11 cellular contexts compared by ENCODE assay signal in genomic region chr7:157335256-157335655, GRCh38. TPM values are rescaled to one million over a fixed set of nuclear protein-coding genes. Genes with fewer than 3 reads are reported as not detected.
DNase-seq lines count a peak whose midpoint lies in the region; ATAC-seq, FAIRE-seq and TF ChIP-seq lines count a peak whose summit lies in the region.
"Had no signal": no experiment of that assay in that cellular context is flagged by ENCODE, and none has a peak within 500 bp of the region (broad histone marks: within the 10 kb centered on the region; RNA-seq: fewer than 3 reads in every experiment).

No MANE protein-coding gene starts in this region.

- intact Hi-C loops in left ventricle myocardium inferior (cut with micrococcal nuclease) = no loop called here
- intact Hi-C loops in heart right ventricle (cut with DNase I) = loop anchor here in 7 of 10 donors (5.0 to 10.0 kb wide), 6 partner anchors 52 to 388 kb away; partner anchors contain the start of genes NOM1 (in 1 of the 7) and UBE3C (in 1 of the 7)
- intact Hi-C loops in endothelial cell of umbilical vein (cut with micrococcal nuclease) = loop anchor here (5.0 to 10.0 kb wide), 2 partner anchors 380 to 428 kb away; no protein-coding TSS in a partner anchor

- peaks cover 6% of the 10 kb centered on the region for H3K27me3 ChIP-seq in left ventricle myocardium inferior (ENCODE audit: low read depth)
- no peaks in the 10 kb centered on the region for H3K27me3 ChIP-seq in heart right ventricle
- H3K27me3 ChIP-seq in endothelial cell of umbilical vein (ENCODE audit: control insufficient read depth in 2 of 2, insufficient read depth in 2 of 2, low read length in 2 of 2) = peaks cover 2 to 4% of the 10 kb centered on the region in 2 experiments
- H3K27me3 ChIP-seq in MM.1S (replicated peaks; ENCODE audit: insufficient read depth, low read length) = peaks cover 4% of the 10 kb centered on the region; the same call in 1 of the 2 replicates
- H3K27me3 ChIP-seq in brain microvascular endothelial cell (replicated peaks) = no peaks in the 10 kb centered on the region
- H3K27me3 ChIP-seq: sigmoid colon had no signal

- peaks cover 40% of the 10 kb centered on the region for H3K4me1 ChIP-seq in left ventricle myocardium inferior
- peaks cover 2 to 34% (median 30%) of the 10 kb centered on the region in 9 donors for H3K4me1 ChIP-seq in heart right ventricle
- H3K4me1 ChIP-seq in endothelial cell of umbilical vein (ENCODE audit: control insufficient read depth, extremely low read depth, insufficient read depth, low read length) = peaks cover 16% of the 10 kb centered on the region
- peaks cover 10% of the 10 kb centered on the region for H3K4me1 ChIP-seq in MM.1S (ENCODE audit: low read length)

- dilution Hi-C loops in endothelial cell of umbilical vein (cut with MboI; ENCODE audit: extremely low pct_ligation_motif_present, low sequenced_read_pairs) = no loop called here

- CTCF ChIA-PET in endothelial cell of umbilical vein (lab: Charles Lee) = interaction anchor here (0.7 kb wide), 1 partner anchor 71 kb away, joined by 3 read pairs; no protein-coding TSS in a partner anchor

- H3K4me3 ChIP-seq in left ventricle myocardium inferior = peak overlapping the region; percentile 79
- no peak overlapping the region for H3K4me3 ChIP-seq in heart right ventricle
- H3K4me3 ChIP-seq in endothelial cell of umbilical vein (replicated peaks in 1 of 3; ENCODE audit: insufficient read depth in 1 of 3, low read depth in 1 of 3, low read length in 3 of 3) = no peak overlapping the region
- no peak overlapping the region for H3K4me3 ChIP-seq in MM.1S (ENCODE audit: low read length)
- no peak overlapping the region for H3K4me3 ChIP-seq in brain microvascular endothelial cell (ENCODE audit: low read depth, low read length)

- H3K9me2 ChIP-seq in MM.1S (replicated peaks; ENCODE audit: insufficient read depth, low read length) = no peaks in the 10 kb centered on the region

- peaks cover 10% of the 10 kb centered on the region for H3F3A ChIP-seq in MM.1S (ENCODE audit: insufficient read depth, low read length)

- FAIRE-seq in endothelial cell of umbilical vein (lab: Jason Lieb, UNC) = peak; percentile 35

- H3K9me3 ChIP-seq in left ventricle myocardium inferior (replicated peaks) (no peaks in the 10 kb centered on the region), heart right ventricle (no peaks in the 10 kb centered on the region), T-helper 17 cell (ENCODE audit: control insufficient read depth, low read length, poor library complexity, severe bottlenecking) (no peaks in the 10 kb centered on the region), endothelial cell of umbilical vein (replicated peaks; ENCODE audit: control insufficient read depth, insufficient read depth, low read length) (no peaks in the 10 kb centered on the region), MM.1S (replicated peaks; ENCODE audit: insufficient read depth, low read length) (no peaks in the 10 kb centered on the region)
- H3K9me3 ChIP-seq: sigmoid colon had no signal

- POLR2A ChIA-PET in endothelial cell of umbilical vein (lab: Charles Lee) = no interaction called here

- H3K4me1 Mint-ChIP-seq in T-helper 17 cell = peaks cover 24% of the 10 kb centered on the region
- H3K4me1 Mint-ChIP-seq in stimulated activated naive B cell treated with anti-CD40 and anti-IgM and Interleukin-4, amounts not matched to agents 10 μg/mL and 1 μg/mL and 100 μg/mL, for 72 hours = peaks cover 39 to 64% of the 10 kb centered on the region in 2 donors

- no peak for TF ChIP-seq POLR2A in endothelial cell of umbilical vein (IDR thresholded peaks at IDR 0.05; ENCODE audit: low read depth, low read length)

- ATAC-seq in heart right ventricle (no peak), T-helper 17 cell (no peak)
- no peak for ATAC-seq in stimulated activated naive B cell treated with anti-CD40 and anti-IgM and Interleukin-4, amounts not matched to agents 10 μg/mL and 1 μg/mL and 100 μg/mL, for 72 hours (replicated peaks)

- H2AFZ ChIP-seq in endothelial cell of umbilical vein (ENCODE audit: low read depth, low read length) (no peak overlapping the region), MM.1S (ENCODE audit: low read length) (no peak overlapping the region)

- in situ Hi-C loops in brain microvascular endothelial cell (cut with HindIII; ENCODE audit: low pct_ligation_motif_present, low sequenced_read_pairs) = no loop called here

- no peak for TF ChIP-seq CTCF in left ventricle myocardium inferior (IDR thresholded peaks at IDR 0.05; ENCODE audit: borderline replicate concordance)
- no peak for TF ChIP-seq CTCF in heart right ventricle (IDR thresholded peaks at IDR 0.05)
- TF ChIP-seq CTCF in endothelial cell of umbilical vein (IDR thresholded peaks at IDR 0.05; ENCODE audit: extremely low read depth in 1 of 2, insufficient read depth in 1 of 2, low read depth in 1 of 2, low read length in 2 of 2) = no peak
- no peak for TF ChIP-seq CTCF in MM.1S (IDR thresholded peaks at IDR 0.05; ENCODE audit: low read length)
- no peak for TF ChIP-seq CTCF in brain microvascular endothelial cell (IDR thresholded peaks at IDR 0.05; ENCODE audit: low read depth, low read length, missing control alignments)

- peaks cover 32% of the 10 kb centered on the region for H3K79me2 ChIP-seq in endothelial cell of umbilical vein (ENCODE audit: control insufficient read depth, insufficient read depth, low read length)
- peaks cover 30% of the 10 kb centered on the region for H3K79me2 ChIP-seq in MM.1S (ENCODE audit: low read length)

- H3K27ac Mint-ChIP-seq in T-helper 17 cell = peak overlapping the region; percentile 96
- peak overlapping the region; percentile 98 for H3K27ac Mint-ChIP-seq in stimulated activated naive B cell treated with anti-CD40 and anti-IgM and Interleukin-4, amounts not matched to agents 10 μg/mL and 1 μg/mL and 100 μg/mL, for 72 hours

- peaks cover 11% of the 10 kb centered on the region for H3K27me3 Mint-ChIP-seq in T-helper 17 cell
- H3K27me3 Mint-ChIP-seq in stimulated activated naive B cell treated with anti-CD40 and anti-IgM and Interleukin-4, amounts not matched to agents 10 μg/mL and 1 μg/mL and 100 μg/mL, for 72 hours = no peaks in the 10 kb centered on the region

- H4K20me1 ChIP-seq in endothelial cell of umbilical vein (replicated peaks; ENCODE audit: control insufficient read depth, extremely low read depth, insufficient read depth, low read length) (peaks cover 5% of the 10 kb centered on the region), MM.1S (ENCODE audit: insufficient read depth, low read length) (peaks cover 24% of the 10 kb centered on the region)

- 77 to 91% methylated on average over 5 of the region's 5 CpGs for WGBS in heart right ventricle, 2 donors

- H3K9ac ChIP-seq in endothelial cell of umbilical vein (replicated peaks; ENCODE audit: extremely low read depth, insufficient read depth, low read length) = no peak overlapping the region
- H3K9ac ChIP-seq in MM.1S (ENCODE audit: low read length) = no peak overlapping the region

- H3K36me3 ChIP-seq in left ventricle myocardium inferior (no peaks in the 10 kb centered on the region), heart right ventricle (peaks cover 0 to 5% (median 0%) of the 10 kb centered on the region in 9 donors), endothelial cell of umbilical vein (ENCODE audit: control insufficient read depth in 2 of 2, extremely low read depth in 1 of 2, insufficient read depth in 2 of 2, low read length in 2 of 2) (no peaks in the 10 kb centered on the region), MM.1S (replicated peaks; ENCODE audit: insufficient read depth, low read length) (no peaks in the 10 kb centered on the region), brain microvascular endothelial cell (replicated peaks) (no peaks in the 10 kb centered on the region)
- H3K36me3 ChIP-seq: sigmoid colon had no signal

- no TSS peak for BruUV-seq in endothelial cell of umbilical vein (replicated peaks; lab: Mats Ljungman, UMichigan)

- no peak overlapping the region for H3K27ac ChIP-seq in left ventricle myocardium inferior (replicated peaks)
- H3K27ac ChIP-seq in heart right ventricle = no peak overlapping the region
- H3K27ac ChIP-seq in endothelial cell of umbilical vein (ENCODE audit: insufficient read depth, low read depth, low read length) = no peak overlapping the region
- no peak overlapping the region for H3K27ac ChIP-seq in MM.1S (ENCODE audit: low read length)
- no peak overlapping the region for H3K27ac ChIP-seq in brain microvascular endothelial cell

- peaks cover 4% of the 10 kb centered on the region for H3K36me3 Mint-ChIP-seq in T-helper 17 cell (ENCODE audit: low read depth)
- peaks cover 22 to 26% of the 10 kb centered on the region in 2 donors for H3K36me3 Mint-ChIP-seq in stimulated activated naive B cell treated with anti-CD40 and anti-IgM and Interleukin-4, amounts not matched to agents 10 μg/mL and 1 μg/mL and 100 μg/mL, for 72 hours

- DNase-seq in left ventricle myocardium inferior (no peak), heart right ventricle (no peak), T-helper 17 cell (no peak), endothelial cell of umbilical vein (ENCODE audit: low read depth, low spot score) (no peak), MM.1S (no peak), brain microvascular endothelial cell (no peak), NCI-H1105 (lab: John Stamatoyannopoulos, UW) (no peak)
- DNase-seq in stimulated activated naive B cell treated with anti-CD40 and anti-IgM and Interleukin-4, amounts not matched to agents 10 μg/mL and 1 μg/mL and 100 μg/mL, for 72 hours = no peak
- DNase-seq: AML-193, dermis blood vessel endothelial cell, sigmoid colon had no signal

- no peaks in the 10 kb centered on the region for H3K9me1 ChIP-seq in endothelial cell of umbilical vein (replicated peaks; ENCODE audit: control insufficient read depth, extremely low read depth, insufficient read depth, low read length)

- peaks cover 0 to 1% of the 10 kb centered on the region in 2 donors for H3K9me3 Mint-ChIP-seq in stimulated activated naive B cell treated with anti-CD40 and anti-IgM and Interleukin-4, amounts not matched to agents 10 μg/mL and 1 μg/mL and 100 μg/mL, for 72 hours

- H3K4me3 Mint-ChIP-seq in T-helper 17 cell = peak overlapping the region; percentile 98
- peak overlapping the region; percentile 87 to 91 for H3K4me3 Mint-ChIP-seq in stimulated activated naive B cell treated with anti-CD40 and anti-IgM and Interleukin-4, amounts not matched to agents 10 μg/mL and 1 μg/mL and 100 μg/mL, for 72 hours

- no peak overlapping the region for H3K4me2 ChIP-seq in endothelial cell of umbilical vein (ENCODE audit: insufficient read depth, low read length)
- H3K4me2 ChIP-seq in MM.1S (ENCODE audit: low read depth, low read length) = no peak overlapping the region

RNA-seq across cellular contexts. Expression of gene DNAJB6, which starts 1.5 kb away (rescaled TPM):
- 211 TPM for total RNA-seq in left ventricle myocardium inferior
- total RNA-seq in heart right ventricle = 100 to 1,000 TPM; 144 to 200 (median 188) TPM
- 100 to 1,000 TPM; 114 to 117 TPM for polyA plus RNA-seq in heart right ventricle
- total RNA-seq in T-helper 17 cell = 100 to 1,000 TPM; 266 to 278 TPM
- 135 and 138 TPM in 2 replicates for total RNA-seq in endothelial cell of umbilical vein
- 58.5 and 69.6 TPM in 2 replicates for polyA plus RNA-seq in endothelial cell of umbilical vein
- polyA plus RNA-seq in endothelial cell of umbilical vein (2011; cell fraction: cytosol; rRNA removed) = 69.2 and 75.1 TPM in 2 replicates
- polyA plus RNA-seq in endothelial cell of umbilical vein (2011; cell fraction: nucleus; rRNA removed) = 86.7 and 114 TPM in 2 replicates
- 121 and 148 TPM in 2 replicates for polyA plus RNA-seq in endothelial cell of umbilical vein (2012)
- polyA minus RNA-seq in endothelial cell of umbilical vein = 56.0 and 57.0 TPM in 2 replicates
- polyA minus RNA-seq in endothelial cell of umbilical vein (2011; cell fraction: cytosol; rRNA and poly(A)+ RNA removed) = 40.8 TPM
- 80.9 and 82.0 TPM in 2 replicates for polyA minus RNA-seq in endothelial cell of umbilical vein (2011; cell fraction: nucleus; rRNA and poly(A)+ RNA removed)
